ENCODE assay signal across 29 cellular contexts in the genomic region with DNA sequence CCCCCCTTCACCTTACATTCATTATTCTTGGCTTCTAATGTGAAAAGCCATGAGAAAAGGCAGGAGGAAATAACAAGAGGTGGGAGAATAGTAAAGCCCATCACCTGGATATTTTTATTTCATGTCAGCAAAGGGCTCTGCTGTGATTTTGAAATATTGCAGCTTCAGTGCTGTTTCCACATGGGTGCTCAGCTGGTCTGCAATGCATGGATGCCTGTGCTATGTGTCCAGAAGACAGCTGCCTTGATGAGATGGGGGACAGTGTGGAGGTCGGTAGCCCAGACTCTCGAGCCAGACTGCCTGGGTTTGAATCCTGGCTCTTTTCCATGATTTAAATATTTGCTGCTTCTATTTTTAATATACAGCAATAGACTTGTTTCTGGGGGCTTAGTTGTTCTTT.
"Had no signal": no experiment of that assay in that cellular context is flagged by ENCODE, and none has a peak within 500 bp of the region (broad histone marks: within the 10 kb centered on the region; RNA-seq: fewer than 3 reads in every experiment).

No MANE protein-coding gene starts in this region.

- H3K36me3 ChIP-seq: left ventricle myocardium inferior, neutrophil, right atrium auricular region, right lobe of liver, suprapubic skin, thoracic aorta, tibial artery, upper lobe of right lung had no signal

- H3K9me3 Mint-ChIP-seq: mesothelial cell of epicardium; neural crest cell; stimulated activated naive B cell treated with anti-CD40 and anti-IgM and Interleukin-4, amounts not matched to agents 10 μg/mL and 1 μg/mL and 100 μg/mL, for 72 hours; stimulated activated naive CD8-positive, alpha-beta T cell treated with anti-CD3 and anti-CD28 coated beads, Interleukin-15, Interleukin-2, amounts not matched to agents 100 ng/mL and 50 ng/mL, for 24 hours had no signal

- H3K4me1 Mint-ChIP-seq: immature natural killer cell; mesothelial cell of epicardium; naive thymus-derived CD4-positive, alpha-beta T cell; stimulated activated naive B cell treated with anti-CD40 and anti-IgM and Interleukin-4, amounts not matched to agents 10 μg/mL and 1 μg/mL and 100 μg/mL, for 72 hours had no signal

- H2AFZ ChIP-seq: parathyroid adenoma had no signal

- H3K4me1 ChIP-seq: left ventricle myocardium inferior, parathyroid adenoma, psoas muscle, right atrium auricular region, right lobe of liver, suprapubic skin, tibial artery, upper lobe of right lung had no signal

- H3K27me3 Mint-ChIP-seq: naive thymus-derived CD4-positive, alpha-beta T cell; natural killer cell treated with Interleukin-12 subunit alpha and Interleukin-12 subunit beta and Interleukin-15 and Interleukin-18, amount 100 ng/mL, for 72 hours; stimulated activated naive B cell treated with anti-CD40 and anti-IgM and Interleukin-4, amounts not matched to agents 10 μg/mL and 1 μg/mL and 100 μg/mL, for 72 hours; stimulated activated naive CD8-positive, alpha-beta T cell treated with anti-CD3 and anti-CD28 coated beads, Interleukin-15, Interleukin-2, amounts not matched to agents 100 ng/mL and 50 ng/mL, for 24 hours had no signal

- H3K4me3 Mint-ChIP-seq: immature natural killer cell; mesothelial cell of epicardium; naive thymus-derived CD4-positive, alpha-beta T cell; natural killer cell treated with Interleukin-12 subunit alpha and Interleukin-12 subunit beta and Interleukin-15 and Interleukin-18, amount 100 ng/mL, for 72 hours; neural crest cell; stimulated activated naive B cell treated with anti-CD40 and anti-IgM and Interleukin-4, amounts not matched to agents 10 μg/mL and 1 μg/mL and 100 μg/mL, for 72 hours; stimulated activated naive CD8-positive, alpha-beta T cell treated with anti-CD3 and anti-CD28 coated beads, Interleukin-15, Interleukin-2, amounts not matched to agents 100 ng/mL and 50 ng/mL, for 24 hours had no signal

- H3K27ac Mint-ChIP-seq: immature natural killer cell; mesothelial cell of epicardium; naive thymus-derived CD4-positive, alpha-beta T cell; natural killer cell treated with Interleukin-12 subunit alpha and Interleukin-12 subunit beta and Interleukin-15 and Interleukin-18, amount 100 ng/mL, for 72 hours; stimulated activated naive B cell treated with anti-CD40 and anti-IgM and Interleukin-4, amounts not matched to agents 10 μg/mL and 1 μg/mL and 100 μg/mL, for 72 hours; stimulated activated naive CD8-positive, alpha-beta T cell treated with anti-CD3 and anti-CD28 coated beads, Interleukin-15, Interleukin-2, amounts not matched to agents 100 ng/mL and 50 ng/mL, for 24 hours had no signal

- H3K36me3 Mint-ChIP-seq: immature natural killer cell; mesothelial cell of epicardium; naive thymus-derived CD4-positive, alpha-beta T cell; natural killer cell treated with Interleukin-12 subunit alpha and Interleukin-12 subunit beta and Interleukin-15 and Interleukin-18, amount 100 ng/mL, for 72 hours; stimulated activated naive B cell treated with anti-CD40 and anti-IgM and Interleukin-4, amounts not matched to agents 10 μg/mL and 1 μg/mL and 100 μg/mL, for 72 hours had no signal

- H3K27me3 ChIP-seq: neutrophil, right atrium auricular region, right lobe of liver, suprapubic skin, tibial artery, upper lobe of right lung had no signal

- DNase-seq: hypothalamus; immature natural killer cell; kidney; left colon; left ventricle myocardium inferior; mesendoderm; naive thymus-derived CD4-positive, alpha-beta T cell; occipital lobe; psoas muscle; right lobe of liver; stimulated activated CD4-positive, alpha-beta T cell treated with anti-CD3 and anti-CD28 coated beads, Interleukin-12 subunit alpha, Interleukin-12 subunit beta, amount 100 ng/mL, for 4 hours; stimulated activated CD4-positive, alpha-beta T cell treated with anti-CD3 and anti-CD28 coated beads, Interleukin-15, amount 100 ng/mL, for 24 hours; stimulated activated CD4-positive, alpha-beta T cell treated with anti-CD3 and anti-CD28 coated beads, Interleukin-2, amount 100 ng/mL, for 24 hours; stimulated activated CD4-positive, alpha-beta T cell treated with anti-CD3 and anti-CD28 coated beads, Interleukin-4, amount 100 ng/mL, for 1 hour; stimulated activated naive B cell treated with anti-CD40 and anti-IgM and Interleukin-4, amounts not matched to agents 10 μg/mL and 1 μg/mL and 100 μg/mL, for 72 hours; tibial artery; trophoblast cell; upper lobe of right lung had no signal

- H3K9ac ChIP-seq: parathyroid adenoma had no signal

- H3K27ac ChIP-seq: left ventricle myocardium inferior, neutrophil, parathyroid adenoma, psoas muscle, right atrium auricular region, right lobe of liver, skin epidermis, suprapubic skin, thoracic aorta, tibial artery, upper lobe of right lung had no signal

- H3K4me3 ChIP-seq: left ventricle myocardium inferior, lung, psoas muscle, right atrium auricular region, right lobe of liver, skin epidermis, suprapubic skin, thoracic aorta, tibial artery, upper lobe of right lung had no signal

- H3K9me3 ChIP-seq: left ventricle myocardium inferior, neutrophil, psoas muscle, right atrium auricular region, right lobe of liver, suprapubic skin, thoracic aorta, tibial artery, upper lobe of right lung had no signal

- ATAC-seq: left colon; naive thymus-derived CD4-positive, alpha-beta T cell; natural killer cell treated with Interleukin-12 subunit alpha and Interleukin-12 subunit beta and Interleukin-15 and Interleukin-18, amount 100 ng/mL, for 72 hours; psoas muscle; right lobe of liver; stimulated activated naive B cell treated with anti-CD40 and anti-IgM and Interleukin-4, amounts not matched to agents 10 μg/mL and 1 μg/mL and 100 μg/mL, for 72 hours; upper lobe of right lung had no signal

- H3K79me2 ChIP-seq: parathyroid adenoma had no signal
